11 cellular contexts compared by ENCODE assay signal in the genomic region with DNA sequence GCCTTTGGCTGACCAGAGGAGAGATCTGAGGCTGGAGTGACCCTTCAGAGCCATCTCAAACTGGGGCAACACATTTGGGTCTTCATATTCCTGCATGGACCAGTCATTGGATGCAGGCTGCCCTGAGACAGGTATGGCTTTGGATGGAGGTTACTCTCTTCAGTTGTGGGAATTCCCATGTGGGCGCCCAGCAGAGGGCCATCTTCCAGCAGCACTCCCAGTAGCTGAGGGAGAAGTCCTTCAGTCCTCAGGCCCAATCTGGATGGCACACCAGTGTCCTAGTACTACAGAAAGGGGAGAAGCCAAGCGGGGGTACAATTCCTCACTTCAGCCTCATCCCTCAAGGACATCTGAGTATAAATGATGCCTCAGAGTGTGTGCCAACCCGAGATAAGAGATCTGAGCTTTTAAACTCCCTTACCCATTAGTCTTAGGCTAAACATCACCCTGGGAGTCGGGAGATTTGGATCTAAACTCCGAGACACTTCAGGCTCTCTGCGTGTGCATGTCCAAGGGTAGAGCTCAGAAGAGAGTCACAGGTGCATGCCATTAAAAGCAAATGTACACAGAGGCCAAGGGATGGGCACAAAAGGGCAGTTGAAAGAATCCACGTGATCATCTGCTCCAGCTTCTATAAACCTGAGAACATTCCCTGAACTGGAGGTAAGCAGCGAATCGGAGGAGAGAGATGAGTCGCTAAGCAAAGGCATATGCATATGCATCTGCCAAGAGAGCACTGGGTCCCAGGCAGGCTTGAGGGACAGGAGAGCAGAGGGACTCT.
A peak's percentile ranks its signal among the peaks of the same experiment; 100 is the strongest.
DNase-seq lines count a peak whose midpoint lies in the region; ATAC-seq, FAIRE-seq and TF ChIP-seq lines count a peak whose summit lies in the region.
"Had no signal": no experiment of that assay in that cellular context is flagged by ENCODE, and none has a peak within 500 bp of the region (broad histone marks: within the 10 kb centered on the region; RNA-seq: fewer than 3 reads in every experiment).

No MANE protein-coding gene starts in this region.

- H3K79me1 ChIP-seq in H1 (ENCODE audit: low read depth, low read length): no peaks in the 10 kb centered on the region; the same call in 1 of the 2 replicates

- TF ChIP-seq RAD21 in H1 (IDR thresholded peaks at IDR 0.05 in 1 of 2, conservative IDR thresholded peaks at IDR 0.05 in 1 of 2; ENCODE audit: low read depth in 2 of 2, low read length in 2 of 2): peak; percentile 44 to 65

- H3K4me3 ChIP-seq in H1 (ENCODE audit: extremely low read depth in 1 of 4, insufficient read depth in 2 of 4, low read depth in 3 of 4, low read length in 4 of 4): no peak overlapping the region

- peak overlapping the region; percentile 61; the same call in 1 of the 2 replicates for H3K18ac ChIP-seq in H1 (ENCODE audit: extremely low read depth, low read length)

- FAIRE-seq in H1 (lab: Jason Lieb, UNC): no peak

- POLR2A ChIA-PET in H1 (lab: Charles Lee; ENCODE audit: partially characterized antibody): no interaction called here

- H3K23ac ChIP-seq in H1 (ENCODE audit: insufficient read length): no peak overlapping the region

- CTCF ChIA-PET in H1 (lab: Charles Lee; ENCODE audit: partially characterized antibody): interaction anchor here (0.7 to 2.9 kb wide), 12 partner anchors 8 to 149 kb away, joined by 3 to 13 read pairs (median 3); no protein-coding TSS in a partner anchor

- no peak overlapping the region for H3K14ac ChIP-seq in H1 (ENCODE audit: insufficient read length)

- peaks cover 12% of the 10 kb centered on the region for H3K4me1 Mint-ChIP-seq in activated naive CD8-positive, alpha-beta T cell treated with anti-CD3 and anti-CD28 coated beads for 36 hours

- H3K27me3 Mint-ChIP-seq in activated naive CD8-positive, alpha-beta T cell treated with anti-CD3 and anti-CD28 coated beads for 36 hours: no peaks in the 10 kb centered on the region

- no peak overlapping the region for H4K5ac ChIP-seq in H1 (ENCODE audit: insufficient read length, low read depth, low read length)

- H3K27me3 ChIP-seq in H1 (replicated peaks in 1 of 4; ENCODE audit: control insufficient read depth in 3 of 4, extremely low read depth in 1 of 4, insufficient read depth in 3 of 4, low read length in 3 of 4): no peaks in the 10 kb centered on the region; a peak in 1 of 7 replicates

- no peak overlapping the region for H2BK120ac ChIP-seq in H1 (replicated peaks; ENCODE audit: low read depth, low read length)

- H2BK15ac ChIP-seq in H1 (ENCODE audit: low read length): peak overlapping the region; percentile 24; the same call in 1 of the 2 replicates

- H3K4ac ChIP-seq in H1 (replicated peaks; ENCODE audit: insufficient read length, low read depth, low read length): no peak overlapping the region

- H2AFZ ChIP-seq in H1 (ENCODE audit: low read length): no peak overlapping the region

- no peak overlapping the region for H4K8ac ChIP-seq in H1 (ENCODE audit: extremely low read depth, insufficient read depth, low read length)

- no peak for ATAC-seq in GM21390 (IDR thresholded peaks at IDR 0.05; ENCODE audit: unreplicated experiment)

- H3K36me3 ChIP-seq in KOPT-K1 (ENCODE audit: insufficient read depth, low read length) (no peaks in the 10 kb centered on the region), H1 (ENCODE audit: control insufficient read depth in 2 of 4, insufficient read depth in 4 of 4, low read length in 3 of 4) (no peaks in the 10 kb centered on the region)

- no peaks in the 10 kb centered on the region; the same call in 1 of the 2 replicates for H3K23me2 ChIP-seq in H1 (ENCODE audit: low read depth, low read length)

- H3K9me3 ChIP-seq in KOPT-K1 (ENCODE audit: insufficient read depth, low read length, poor library complexity, severe bottlenecking) (no peaks in the 10 kb centered on the region), H1 (ENCODE audit: insufficient read depth in 2 of 2, low read depth in 1 of 2, low read length in 1 of 2) (no peaks in the 10 kb centered on the region)

- no peak overlapping the region for H3K56ac ChIP-seq in H1 (replicated peaks; ENCODE audit: insufficient read length, low read depth, low read length)

- no peak overlapping the region for H3K9ac ChIP-seq in H1 (replicated peaks in 1 of 4; ENCODE audit: extremely low read depth in 1 of 4, low read depth in 3 of 4, low read length in 3 of 4)

- peak overlapping the region; percentile 22 for H3K27ac ChIP-seq in KOPT-K1 (ENCODE audit: low read depth, low read length, poor library complexity, severe bottlenecking)
- no peak overlapping the region for H3K27ac ChIP-seq in H1 (ENCODE audit: low read depth, low read length)

- H3K4me2 ChIP-seq in H1 (ENCODE audit: insufficient read depth in 1 of 2, low read depth in 2 of 2, low read length in 2 of 2): no peak overlapping the region

- no peaks in the 10 kb centered on the region for H3K79me2 ChIP-seq in H1 (ENCODE audit: control insufficient read depth in 1 of 2, insufficient read depth in 2 of 2, low read length in 2 of 2)

- peak overlapping the region; percentile 3; the same call in 1 of the 2 replicates for H2BK5ac ChIP-seq in H1 (ENCODE audit: low read depth, low read length)

- no peaks in the 10 kb centered on the region for H3K9me3 Mint-ChIP-seq in activated naive CD8-positive, alpha-beta T cell treated with anti-CD3 and anti-CD28 coated beads for 36 hours
- H3K9me3 Mint-ChIP-seq: mesothelial cell of epicardium had no signal

- H3K27ac Mint-ChIP-seq in activated naive CD8-positive, alpha-beta T cell treated with anti-CD3 and anti-CD28 coated beads for 36 hours: no peak overlapping the region
- H3K27ac Mint-ChIP-seq: CD4-positive, alpha-beta memory T cell; mesothelial cell of epicardium had no signal

- H2BK12ac ChIP-seq in H1 (ENCODE audit: low read depth, low read length): peak overlapping the region; percentile 93; the same call in 1 of the 2 replicates

- H2BK20ac ChIP-seq in H1 (ENCODE audit: low read length): peak overlapping the region; percentile 67; the same call in 1 of the 2 replicates

- H4K20me1 ChIP-seq in H1 (replicated peaks in 1 of 2; ENCODE audit: control insufficient read depth in 1 of 2, insufficient read depth in 2 of 2, low read length in 2 of 2): no peaks in the 10 kb centered on the region

- H4K91ac ChIP-seq in H1 (replicated peaks; ENCODE audit: insufficient read length, low read length): peak overlapping the region; percentile 89

- peak in 2 of 3 experiments; percentile 27 to 34; a peak in 2 of 4 replicates for TF ChIP-seq CTCF in H1 (IDR thresholded peaks at IDR 0.05; ENCODE audit: control extremely low read depth in 1 of 3, insufficient read depth in 1 of 3, low read depth in 1 of 3, low read length in 3 of 3)

- H3K4me1 ChIP-seq in H1 (replicated peaks in 1 of 4; ENCODE audit: control insufficient read depth in 3 of 4, insufficient read depth in 4 of 4, low read length in 3 of 4): peaks cover 0 to 7% (median 3%) of the 10 kb centered on the region in 4 experiments; a peak in 3 of 7 replicates

- WGBS in H1 (ENCODE audit: extremely low coverage in 1 of 2, insufficient coverage in 1 of 2, insufficient read length in 1 of 2, insufficient replicate concordance in 2 of 2, low coverage in 1 of 2, low lambda C conversion rate in 2 of 2, missing lambda C conversion rate in 1 of 2), 2 experiments: 87% methylated on average over 10 of the region's 10 CpGs; no CpG with 5 or more reads in 1 of the 2 experiments

- no peak for TF ChIP-seq POLR2A in H1 (IDR thresholded peaks at IDR 0.05; ENCODE audit: control extremely low read depth in 1 of 2, low read depth in 2 of 2, low read length in 2 of 2)

- DNase-seq in EL (peak; percentile 17), H1 (ENCODE audit: low read depth in 1 of 2, low spot score in 2 of 2) (no peak), mucosa of gallbladder (ENCODE audit: low spot score) (peak; percentile 32), NCI-H2081 treated with DMSO at 0.1 percent for 48 hours (lab: John Stamatoyannopoulos, UW) (no peak)
- no peak for DNase-seq in activated naive CD8-positive, alpha-beta T cell treated with anti-CD3 and anti-CD28 coated beads for 36 hours
- DNase-seq: activated CD4-positive, alpha-beta T cell treated with anti-CD3 and anti-CD28 coated beads for 48 hours; CD4-positive, alpha-beta memory T cell; NK-92 treated with Interleukin-12 subunit alpha and Interleukin-12 subunit beta, amount 100 ng/mL, for 24 hours had no signal

- no peak for TF ChIP-seq EP300 in H1 (IDR thresholded peaks at IDR 0.05; ENCODE audit: borderline replicate concordance in 1 of 2, low read depth in 2 of 2, low read length in 2 of 2)

- no peak overlapping the region for H3K4me3 Mint-ChIP-seq in activated naive CD8-positive, alpha-beta T cell treated with anti-CD3 and anti-CD28 coated beads for 36 hours
- H3K4me3 Mint-ChIP-seq: CD4-positive, alpha-beta memory T cell; mesothelial cell of epicardium had no signal

- H2AK5ac ChIP-seq in H1 (ENCODE audit: low read depth, low read length): peak overlapping the region; percentile 45; the same call in 1 of the 2 replicates

- peaks cover 1% of the 10 kb centered on the region for H3K36me3 Mint-ChIP-seq in activated naive CD8-positive, alpha-beta T cell treated with anti-CD3 and anti-CD28 coated beads for 36 hours
- H3K36me3 Mint-ChIP-seq: CD4-positive, alpha-beta memory T cell; mesothelial cell of epicardium had no signal

TF ChIP-seq in H1, 55 proteins besides CTCF, POLR2A, EP300 and RAD21:
- no peak for TF ChIP-seq SP2 (IDR thresholded peaks at IDR 0.05; ENCODE audit: low read length)
- TF ChIP-seq KDM4A (IDR thresholded peaks at IDR 0.05; ENCODE audit: low read depth, low read length, severe bottlenecking): no peak
- TF ChIP-seq CHD1 (IDR thresholded peaks at IDR 0.05; ENCODE audit: low read depth, low read length): no peak
- TF ChIP-seq BRCA1 (IDR thresholded peaks at IDR 0.05; ENCODE audit: low read depth, low read length): no peak
- no peak for TF ChIP-seq SUZ12 (IDR thresholded peaks at IDR 0.05; ENCODE audit: low read length)
- no peak for TF ChIP-seq HDAC6 (IDR thresholded peaks at IDR 0.05; ENCODE audit: low read depth, low read length)
- TF ChIP-seq TAF7 (optimal IDR thresholded peaks at IDR 0.05; ENCODE audit: borderline replicate concordance, low read depth, low read length): no peak
- no peak for TF ChIP-seq SIX5 (IDR thresholded peaks at IDR 0.05; ENCODE audit: low read depth, low read length)
- no peak for TF ChIP-seq RBBP5 (IDR thresholded peaks at IDR 0.05; ENCODE audit: borderline replicate concordance, low read depth, low read length)
- TF ChIP-seq GABPA (IDR thresholded peaks at IDR 0.05; ENCODE audit: borderline replicate concordance, insufficient read depth, low read length): no peak
- TF ChIP-seq SP1 (IDR thresholded peaks at IDR 0.05; ENCODE audit: low read depth, low read length): no peak
- no peak for TF ChIP-seq TCF12 (IDR thresholded peaks at IDR 0.05; ENCODE audit: low read depth, low read length)
- TF ChIP-seq EZH2 (IDR thresholded peaks at IDR 0.05; ENCODE audit: low read depth, low read length, severe bottlenecking): no peak
TF ChIP-seq in H1: peak in this region for 0.

Comparison
In these comparisons a context has a peak if more than half of its experiments do, and no peak if none do; other contexts are left out.
1. DNase-seq: peak in EL (single experiment) and mucosa of gallbladder (single experiment); none in H1 (0 of 2), activated naive CD8-positive, alpha-beta T cell treated with anti-CD3 and anti-CD28 coated beads for 36 hours (single experiment) and NCI-H2081 treated with DMSO at 0.1 percent for 48 hours (single experiment).